In the genomic region with DNA sequence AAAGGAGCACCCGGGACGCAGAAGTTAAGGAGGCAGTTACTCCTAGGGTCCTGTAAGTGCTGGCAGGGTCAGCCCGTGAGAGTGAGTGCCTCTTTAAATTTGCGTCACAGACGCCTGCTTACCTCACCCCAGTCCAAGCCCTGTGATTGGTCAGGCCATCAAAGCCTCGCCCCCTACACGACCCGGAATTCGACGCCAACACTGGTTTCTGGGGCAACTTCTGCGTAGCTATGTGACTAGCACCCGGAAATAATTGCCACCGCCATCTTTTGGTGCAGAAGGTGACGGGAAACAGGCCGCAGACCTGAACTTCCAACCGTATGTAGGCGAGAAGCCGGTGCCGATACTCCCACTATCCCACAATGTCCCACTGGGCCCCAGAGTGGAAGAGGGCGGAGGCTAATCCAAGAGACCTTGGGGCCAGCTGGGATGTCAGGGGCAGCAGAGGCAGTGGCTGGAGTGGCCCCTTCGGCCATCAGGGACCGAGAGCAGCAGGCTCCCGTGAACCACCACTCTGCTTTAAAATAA, we compare ENCODE assay signal across 1 cellular context.
TF ChIP-seq lines count a peak whose summit lies in the region.

A gene (plus strand): TSS at position 265 of the 528 bp plus-strand sequence. CDS start 98 bp downstream, at position 363.

TF ChIP-seq in K562, 482 proteins besides CTCF, POLR2A, EP300 and RAD21 (continued from another document):
- TF ChIP-seq, protein P1, sequence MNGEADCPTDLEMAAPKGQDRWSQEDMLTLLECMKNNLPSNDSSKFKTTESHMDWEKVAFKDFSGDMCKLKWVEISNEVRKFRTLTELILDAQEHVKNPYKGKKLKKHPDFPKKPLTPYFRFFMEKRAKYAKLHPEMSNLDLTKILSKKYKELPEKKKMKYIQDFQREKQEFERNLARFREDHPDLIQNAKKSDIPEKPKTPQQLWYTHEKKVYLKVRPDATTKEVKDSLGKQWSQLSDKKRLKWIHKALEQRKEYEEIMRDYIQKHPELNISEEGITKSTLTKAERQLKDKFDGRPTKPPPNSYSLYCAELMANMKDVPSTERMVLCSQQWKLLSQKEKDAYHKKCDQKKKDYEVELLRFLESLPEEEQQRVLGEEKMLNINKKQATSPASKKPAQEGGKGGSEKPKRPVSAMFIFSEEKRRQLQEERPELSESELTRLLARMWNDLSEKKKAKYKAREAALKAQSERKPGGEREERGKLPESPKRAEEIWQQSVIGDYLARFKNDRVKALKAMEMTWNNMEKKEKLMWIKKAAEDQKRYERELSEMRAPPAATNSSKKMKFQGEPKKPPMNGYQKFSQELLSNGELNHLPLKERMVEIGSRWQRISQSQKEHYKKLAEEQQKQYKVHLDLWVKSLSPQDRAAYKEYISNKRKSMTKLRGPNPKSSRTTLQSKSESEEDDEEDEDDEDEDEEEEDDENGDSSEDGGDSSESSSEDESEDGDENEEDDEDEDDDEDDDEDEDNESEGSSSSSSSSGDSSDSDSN (IDR thresholded peaks at IDR 0.05; ENCODE audit: borderline replicate concordance in 1 of 2, low read depth in 2 of 2, low read length in 2 of 2): no peak
- no peak for TF ChIP-seq KLF13 (tag; IDR thresholded peaks at IDR 0.05; ENCODE audit: borderline replicate concordance, low read depth)
- TF ChIP-seq, protein P2, sequence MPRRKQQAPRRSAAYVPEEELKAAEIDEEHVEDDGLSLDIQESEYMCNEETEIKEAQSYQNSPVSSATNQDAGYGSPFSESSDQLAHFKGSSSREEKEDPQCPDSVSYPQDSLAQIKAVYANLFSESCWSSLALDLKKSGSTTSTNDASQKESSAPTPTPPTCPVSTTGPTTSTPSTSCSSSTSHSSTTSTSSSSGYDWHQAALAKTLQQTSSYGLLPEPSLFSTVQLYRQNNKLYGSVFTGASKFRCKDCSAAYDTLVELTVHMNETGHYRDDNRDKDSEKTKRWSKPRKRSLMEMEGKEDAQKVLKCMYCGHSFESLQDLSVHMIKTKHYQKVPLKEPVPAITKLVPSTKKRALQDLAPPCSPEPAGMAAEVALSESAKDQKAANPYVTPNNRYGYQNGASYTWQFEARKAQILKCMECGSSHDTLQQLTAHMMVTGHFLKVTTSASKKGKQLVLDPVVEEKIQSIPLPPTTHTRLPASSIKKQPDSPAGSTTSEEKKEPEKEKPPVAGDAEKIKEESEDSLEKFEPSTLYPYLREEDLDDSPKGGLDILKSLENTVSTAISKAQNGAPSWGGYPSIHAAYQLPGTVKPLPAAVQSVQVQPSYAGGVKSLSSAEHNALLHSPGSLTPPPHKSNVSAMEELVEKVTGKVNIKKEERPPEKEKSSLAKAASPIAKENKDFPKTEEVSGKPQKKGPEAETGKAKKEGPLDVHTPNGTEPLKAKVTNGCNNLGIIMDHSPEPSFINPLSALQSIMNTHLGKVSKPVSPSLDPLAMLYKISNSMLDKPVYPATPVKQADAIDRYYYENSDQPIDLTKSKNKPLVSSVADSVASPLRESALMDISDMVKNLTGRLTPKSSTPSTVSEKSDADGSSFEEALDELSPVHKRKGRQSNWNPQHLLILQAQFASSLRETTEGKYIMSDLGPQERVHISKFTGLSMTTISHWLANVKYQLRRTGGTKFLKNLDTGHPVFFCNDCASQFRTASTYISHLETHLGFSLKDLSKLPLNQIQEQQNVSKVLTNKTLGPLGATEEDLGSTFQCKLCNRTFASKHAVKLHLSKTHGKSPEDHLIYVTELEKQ (CRISPR knock-in tag; IDR thresholded peaks at IDR 0.05): no peak
- peak; percentile 25; the same call in 1 of the 2 replicates for TF ChIP-seq ZNF644 (tag; IDR thresholded peaks at IDR 0.05; ENCODE audit: low read depth)
- TF ChIP-seq EHMT2 (IDR thresholded peaks at IDR 0.05): peak; percentile 76; the same call in 1 of the 2 replicates
- no peak for TF ChIP-seq FOXA3 (CRISPR knock-in tag; conservative IDR thresholded peaks at IDR 0.05 in 1 of 2, IDR thresholded peaks at IDR 0.05 in 1 of 2)
- TF ChIP-seq ZNF445 (CRISPR knock-in tag; IDR thresholded peaks at IDR 0.05; ENCODE audit: low read depth): no peak
- TF ChIP-seq ELF1 (tag; IDR thresholded peaks at IDR 0.05): peak; percentile 76
- TF ChIP-seq MAFK (IDR thresholded peaks at IDR 0.05; ENCODE audit: low read length): no peak
- TF ChIP-seq, protein P3, sequence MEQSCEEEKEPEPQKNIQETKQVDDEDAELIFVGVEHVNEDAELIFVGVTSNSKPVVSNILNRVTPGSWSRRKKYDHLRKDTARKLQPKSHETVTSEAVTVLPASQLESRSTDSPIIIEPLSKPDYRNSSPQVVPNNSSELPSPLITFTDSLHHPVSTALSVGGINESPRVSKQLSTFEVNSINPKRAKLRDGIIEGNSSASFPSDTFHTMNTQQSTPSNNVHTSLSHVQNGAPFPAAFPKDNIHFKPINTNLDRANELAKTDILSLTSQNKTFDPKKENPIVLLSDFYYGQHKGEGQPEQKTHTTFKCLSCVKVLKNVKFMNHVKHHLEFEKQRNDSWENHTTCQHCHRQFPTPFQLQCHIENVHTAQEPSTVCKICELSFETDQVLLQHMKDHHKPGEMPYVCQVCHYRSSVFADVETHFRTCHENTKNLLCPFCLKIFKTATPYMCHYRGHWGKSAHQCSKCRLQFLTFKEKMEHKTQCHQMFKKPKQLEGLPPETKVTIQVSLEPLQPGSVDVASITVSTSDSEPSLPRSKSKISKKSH (CRISPR knock-in tag; IDR thresholded peaks at IDR 0.05): no peak
- TF ChIP-seq, protein P4, sequence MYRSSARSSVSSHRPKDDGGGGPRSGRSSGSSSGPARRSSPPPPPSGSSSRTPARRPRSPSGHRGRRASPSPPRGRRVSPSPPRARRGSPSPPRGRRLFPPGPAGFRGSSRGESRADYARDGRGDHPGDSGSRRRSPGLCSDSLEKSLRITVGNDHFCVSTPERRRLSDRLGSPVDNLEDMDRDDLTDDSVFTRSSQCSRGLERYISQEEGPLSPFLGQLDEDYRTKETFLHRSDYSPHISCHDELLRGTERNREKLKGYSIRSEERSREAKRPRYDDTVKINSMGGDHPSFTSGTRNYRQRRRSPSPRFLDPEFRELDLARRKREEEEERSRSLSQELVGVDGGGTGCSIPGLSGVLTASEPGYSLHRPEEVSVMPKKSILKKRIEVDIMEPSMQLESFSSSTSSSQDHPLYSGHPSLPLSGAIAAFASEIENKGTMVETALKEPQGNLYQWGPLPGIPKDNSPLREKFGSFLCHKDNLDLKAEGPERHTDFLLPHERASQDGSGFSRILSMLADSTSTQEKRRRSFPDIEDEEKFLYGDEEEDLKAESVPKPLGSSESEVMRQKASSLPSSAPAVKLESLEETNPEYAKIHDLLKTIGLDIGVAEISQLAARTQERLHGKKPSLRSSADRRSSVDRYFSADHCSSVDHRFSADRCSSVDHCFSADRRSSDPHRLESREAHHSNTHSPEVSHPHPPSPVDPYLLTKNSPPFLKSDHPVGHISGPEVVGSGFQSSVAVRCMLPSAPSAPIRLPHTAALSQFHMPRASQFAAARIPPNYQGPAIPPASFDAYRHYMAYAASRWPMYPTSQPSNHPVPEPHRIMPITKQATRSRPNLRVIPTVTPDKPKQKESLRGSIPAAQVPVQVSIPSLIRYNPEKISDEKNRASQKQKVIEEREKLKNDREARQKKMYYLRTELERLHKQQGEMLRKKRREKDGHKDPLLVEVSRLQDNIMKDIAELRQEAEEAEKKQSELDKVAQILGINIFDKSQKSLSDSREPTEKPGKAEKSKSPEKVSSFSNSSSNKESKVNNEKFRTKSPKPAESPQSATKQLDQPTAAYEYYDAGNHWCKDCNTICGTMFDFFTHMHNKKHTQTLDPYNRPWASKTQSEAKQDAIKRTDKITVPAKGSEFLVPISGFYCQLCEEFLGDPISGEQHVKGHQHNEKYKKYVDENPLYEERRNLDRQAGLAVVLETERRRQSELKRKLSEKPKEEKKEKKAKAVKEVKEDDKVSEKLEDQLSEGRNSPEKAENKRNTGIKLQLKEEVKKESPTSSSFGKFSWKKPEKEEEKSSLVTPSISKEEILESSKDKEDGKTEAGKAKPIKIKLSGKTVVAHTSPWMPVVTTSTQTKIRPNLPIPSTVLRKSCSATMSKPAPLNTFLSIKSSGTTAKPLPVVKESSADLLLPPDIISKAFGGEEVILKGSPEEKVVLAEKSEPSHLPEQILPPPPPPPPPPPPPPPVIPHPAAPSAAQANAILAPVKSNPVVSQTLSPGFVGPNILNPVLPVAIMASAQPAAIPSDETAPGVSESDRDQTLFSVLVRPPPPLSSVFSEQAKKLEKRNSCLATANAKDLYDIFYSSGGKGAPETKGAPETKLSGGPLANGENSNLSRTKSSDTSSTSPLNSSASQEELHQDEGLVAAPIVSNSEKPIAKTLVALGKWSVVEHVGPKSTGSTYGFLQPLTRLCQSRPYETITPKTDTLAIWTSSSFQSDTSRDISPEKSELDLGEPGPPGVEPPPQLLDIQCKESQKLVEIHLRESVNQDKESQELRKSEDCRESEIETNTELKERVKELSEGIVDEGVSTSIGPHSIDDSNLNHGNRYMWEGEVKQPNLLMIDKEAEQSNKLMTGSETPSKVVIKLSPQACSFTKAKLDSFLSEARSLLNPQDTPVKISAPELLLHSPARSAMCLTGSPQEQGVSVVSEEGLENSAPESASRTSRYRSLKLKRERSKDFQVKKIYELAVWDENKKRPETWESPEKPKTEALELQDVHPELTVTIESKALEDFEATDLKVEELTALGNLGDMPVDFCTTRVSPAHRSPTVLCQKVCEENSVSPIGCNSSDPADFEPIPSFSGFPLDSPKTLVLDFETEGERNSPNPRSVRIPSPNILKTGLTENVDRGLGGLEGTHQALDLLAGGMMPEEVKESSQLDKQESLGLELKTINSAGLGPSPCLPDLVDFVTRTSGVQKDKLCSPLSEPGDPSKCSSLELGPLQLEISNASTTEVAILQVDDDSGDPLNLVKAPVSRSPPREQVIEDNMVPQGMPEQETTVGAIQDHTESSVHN (IDR thresholded peaks at IDR 0.05; ENCODE audit: borderline replicate concordance in 1 of 2, low read depth in 1 of 2): no peak
- TF ChIP-seq FOXK2 (conservative IDR thresholded peaks at IDR 0.05 in 1 of 2, IDR thresholded peaks at IDR 0.05 in 1 of 2; ENCODE audit: low read depth in 2 of 2): no peak
- TF ChIP-seq, protein P5, sequence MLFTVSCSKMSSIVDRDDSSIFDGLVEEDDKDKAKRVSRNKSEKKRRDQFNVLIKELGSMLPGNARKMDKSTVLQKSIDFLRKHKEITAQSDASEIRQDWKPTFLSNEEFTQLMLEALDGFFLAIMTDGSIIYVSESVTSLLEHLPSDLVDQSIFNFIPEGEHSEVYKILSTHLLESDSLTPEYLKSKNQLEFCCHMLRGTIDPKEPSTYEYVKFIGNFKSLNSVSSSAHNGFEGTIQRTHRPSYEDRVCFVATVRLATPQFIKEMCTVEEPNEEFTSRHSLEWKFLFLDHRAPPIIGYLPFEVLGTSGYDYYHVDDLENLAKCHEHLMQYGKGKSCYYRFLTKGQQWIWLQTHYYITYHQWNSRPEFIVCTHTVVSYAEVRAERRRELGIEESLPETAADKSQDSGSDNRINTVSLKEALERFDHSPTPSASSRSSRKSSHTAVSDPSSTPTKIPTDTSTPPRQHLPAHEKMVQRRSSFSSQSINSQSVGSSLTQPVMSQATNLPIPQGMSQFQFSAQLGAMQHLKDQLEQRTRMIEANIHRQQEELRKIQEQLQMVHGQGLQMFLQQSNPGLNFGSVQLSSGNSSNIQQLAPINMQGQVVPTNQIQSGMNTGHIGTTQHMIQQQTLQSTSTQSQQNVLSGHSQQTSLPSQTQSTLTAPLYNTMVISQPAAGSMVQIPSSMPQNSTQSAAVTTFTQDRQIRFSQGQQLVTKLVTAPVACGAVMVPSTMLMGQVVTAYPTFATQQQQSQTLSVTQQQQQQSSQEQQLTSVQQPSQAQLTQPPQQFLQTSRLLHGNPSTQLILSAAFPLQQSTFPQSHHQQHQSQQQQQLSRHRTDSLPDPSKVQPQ (CRISPR knock-in tag; IDR thresholded peaks at IDR 0.05; ENCODE audit: borderline replicate concordance): no peak
